ENCODE assay signal across 14 cellular contexts in the genomic region with DNA sequence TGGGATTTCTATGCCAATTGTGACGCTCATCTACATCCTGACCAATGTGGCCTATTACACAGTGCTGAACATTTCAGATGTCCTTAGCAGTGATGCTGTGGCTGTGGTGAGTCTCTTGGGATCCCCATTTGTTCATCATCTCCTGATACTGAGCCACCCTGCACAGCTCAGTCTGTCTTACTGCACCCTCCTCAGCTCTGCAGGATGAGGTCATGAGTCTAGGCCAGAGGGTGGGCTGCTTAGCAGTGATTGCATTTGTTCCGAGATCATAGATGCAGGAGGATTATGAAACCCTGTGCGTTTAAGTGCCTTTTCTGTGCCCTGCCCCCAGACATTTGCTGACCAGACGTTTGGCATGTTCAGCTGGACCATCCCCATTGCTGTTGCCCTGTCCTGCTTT. TPM values are rescaled to one million over a fixed set of nuclear protein-coding genes. Genes with fewer than 3 reads are reported as not detected.
DNase-seq lines count a peak whose midpoint lies in the region; ATAC-seq and TF ChIP-seq lines count a peak whose summit lies in the region.
"Had no signal": no experiment of that assay in that cellular context is flagged by ENCODE, and none has a peak within 500 bp of the region (broad histone marks: within the 10 kb centered on the region; RNA-seq: fewer than 3 reads in every experiment).

No MANE protein-coding gene starts in this region.

- no peak overlapping the region for H3K4me3 Mint-ChIP-seq in T-helper 1 cell treated with Interleukin-12 subunit alpha and Interleukin-12 subunit beta and Interleukin-4 antibody, amounts not matched to agents 30 μg/mL and 1 μg/mL, for 36 hours
- H3K4me3 Mint-ChIP-seq in CD4-positive, alpha-beta T cell = peak overlapping the region; percentile 63
- peak overlapping the region in 1 of 8 donors; percentile 54 for H3K4me3 Mint-ChIP-seq in naive B cell

- POLR2A ChIA-PET in CD4-positive, alpha-beta T cell (lab: Charles Lee) = interaction anchor here (1.1 to 14.1 kb wide), 5 partner anchors 8 to 27 kb away, joined by 4 to 271 read pairs (median 17); a partner anchor contains a TSS

- DNase-seq in T-helper 1 cell (no peak), naive B cell (no peak), GM13977 (ENCODE audit: low spot score) (no peak), glomerular visceral epithelial cell (ENCODE audit: extremely low spot score) (no peak), NCI-H345 treated with DMSO at 0.1 percent for 48 hours (lab: John Stamatoyannopoulos, UW; ENCODE audit: unreplicated experiment) (no peak)
- DNase-seq in CD4-positive, alpha-beta T cell = no peak
- DNase-seq in activated naive CD4-positive, alpha-beta T cell treated with anti-CD3 and anti-CD28 coated beads, Interleukin-2, amount 50 U/mL, for 72 hours (ENCODE audit: low spot score in 2 of 2) = no peak
- DNase-seq: NCI-H226 had no signal

- in situ Hi-C loops in GM13977 (cut with MboI; ENCODE audit: low pct_unique_long_range_greater_than_20kb, low sequenced_read_pairs, unreplicated experiment) = no loop called here

- ATAC-seq in CD4-positive, alpha-beta T cell (ENCODE audit: poor library complexity) = no peak
- peak in 1 of 2 donors; percentile 5 for ATAC-seq in activated naive CD4-positive, alpha-beta T cell treated with anti-CD3 and anti-CD28 coated beads, Interleukin-2, amount 50 U/mL, for 72 hours
- ATAC-seq in naive B cell (ENCODE audit: low read depth in 2 of 2) = no peak
- ATAC-seq: gastroesophageal sphincter, SK-N-SH treated with all-trans-retinoic acid at 6 μM for 48 hours had no signal

- H3K4me1 Mint-ChIP-seq in T-helper 1 cell treated with Interleukin-12 subunit alpha and Interleukin-12 subunit beta and Interleukin-4 antibody, amounts not matched to agents 30 μg/mL and 1 μg/mL, for 36 hours (ENCODE audit: low read depth) = peaks cover 60% of the 10 kb centered on the region
- peaks cover 74% of the 10 kb centered on the region for H3K4me1 Mint-ChIP-seq in CD4-positive, alpha-beta T cell (ENCODE audit: low read depth)
- H3K4me1 Mint-ChIP-seq in naive B cell = peaks cover 47 to 58% (median 55%) of the 10 kb centered on the region in 3 donors

- peak overlapping the region; percentile 79 for H3K27ac Mint-ChIP-seq in T-helper 1 cell treated with Interleukin-12 subunit alpha and Interleukin-12 subunit beta and Interleukin-4 antibody, amounts not matched to agents 30 μg/mL and 1 μg/mL, for 36 hours
- H3K27ac Mint-ChIP-seq in CD4-positive, alpha-beta T cell = peak overlapping the region; percentile 87
- H3K27ac Mint-ChIP-seq in activated naive CD4-positive, alpha-beta T cell treated with anti-CD3 and anti-CD28 coated beads, Interleukin-2, amount 50 U/mL, for 72 hours = peak overlapping the region; percentile 46 to 86
- H3K27ac Mint-ChIP-seq in naive B cell = peak overlapping the region in 5 of 6 donors; percentile 62 to 94 (median 88)

- CTCF ChIA-PET in CD4-positive, alpha-beta T cell (lab: Charles Lee) = interaction anchor here (2.7 to 23.0 kb wide), 2 partner anchors 28 to 37 kb away, joined by 14 to 278 read pairs; a partner anchor contains a TSS

- peaks cover 72% of the 10 kb centered on the region for H3K36me3 Mint-ChIP-seq in T-helper 1 cell treated with Interleukin-12 subunit alpha and Interleukin-12 subunit beta and Interleukin-4 antibody, amounts not matched to agents 30 μg/mL and 1 μg/mL, for 36 hours (ENCODE audit: low read depth)
- H3K36me3 Mint-ChIP-seq in CD4-positive, alpha-beta T cell (ENCODE audit: low read depth) = peaks cover 87% of the 10 kb centered on the region
- H3K36me3 Mint-ChIP-seq in activated naive CD4-positive, alpha-beta T cell treated with anti-CD3 and anti-CD28 coated beads, Interleukin-2, amount 50 U/mL, for 72 hours = peaks cover 32 to 37% of the 10 kb centered on the region in 2 donors
- peaks cover 23 to 40% of the 10 kb centered on the region in 2 donors for H3K36me3 Mint-ChIP-seq in naive B cell

- H3K27me3 ChIP-seq in CD4-positive, alpha-beta T cell (ENCODE audit: control insufficient read depth, insufficient read depth, low read length) = no peaks in the 10 kb centered on the region
- H3K27me3 ChIP-seq: ascending aorta, gastroesophageal sphincter had no signal

- intact Hi-C loops in CD4-positive, alpha-beta T cell (cut with DNase I, micrococcal nuclease) = loop anchor here in 1 of 2 experiments (2.0 kb wide), 1 partner anchor 20 kb away; a partner anchor contains a TSS

- peak overlapping the region; percentile 74 for H3K27ac ChIP-seq in CD4-positive, alpha-beta T cell (ENCODE audit: low read depth, low read length)
- H3K27ac ChIP-seq: 22Rv1 had no signal

- no peaks in the 10 kb centered on the region for H3K9me3 Mint-ChIP-seq in T-helper 1 cell treated with Interleukin-12 subunit alpha and Interleukin-12 subunit beta and Interleukin-4 antibody, amounts not matched to agents 30 μg/mL and 1 μg/mL, for 36 hours
- H3K9me3 Mint-ChIP-seq in CD4-positive, alpha-beta T cell = no peaks in the 10 kb centered on the region
- H3K9me3 Mint-ChIP-seq in activated naive CD4-positive, alpha-beta T cell treated with anti-CD3 and anti-CD28 coated beads, Interleukin-2, amount 50 U/mL, for 72 hours = no peaks in the 10 kb centered on the region
- peaks cover 0 to 1% (median 0%) of the 10 kb centered on the region in 7 donors for H3K9me3 Mint-ChIP-seq in naive B cell

- TF ChIP-seq CTCF in CD4-positive, alpha-beta T cell (IDR thresholded peaks at IDR 0.05) = no peak
- no peak for TF ChIP-seq CTCF in GM13977 (IDR thresholded peaks at IDR 0.05; ENCODE audit: extremely low read depth, insufficient read depth, missing control alignments)

- H3K9me3 ChIP-seq in CD4-positive, alpha-beta T cell (ENCODE audit: control insufficient read depth, low read length) = no peaks in the 10 kb centered on the region
- H3K9me3 ChIP-seq: ascending aorta, gastroesophageal sphincter had no signal

- H3K27me3 Mint-ChIP-seq in T-helper 1 cell treated with Interleukin-12 subunit alpha and Interleukin-12 subunit beta and Interleukin-4 antibody, amounts not matched to agents 30 μg/mL and 1 μg/mL, for 36 hours (ENCODE audit: low read depth) = no peaks in the 10 kb centered on the region
- no peaks in the 10 kb centered on the region for H3K27me3 Mint-ChIP-seq in CD4-positive, alpha-beta T cell
- H3K27me3 Mint-ChIP-seq in naive B cell = no peaks in the 10 kb centered on the region

RNA-seq across cellular contexts. Expression of a gene that starts 19.5 kb away (rescaled TPM):
- total RNA-seq in CD4-positive, alpha-beta T cell = 10 to 100 TPM; 29.0 to 32.1 TPM
- total RNA-seq in activated naive CD4-positive, alpha-beta T cell treated with anti-CD3 and anti-CD28 coated beads, Interleukin-2, amount 50 U/mL, for 72 hours = 10 to 100 TPM; 21.4 to 29.6 TPM
- polyA plus RNA-seq in naive B cell (ENCODE audit: low read depth in 6 of 6) = 10 to 100 TPM; 14.0 to 26.1 (median 17.7) TPM

RNA-seq across cellular contexts. Expression of a gene that starts 19.6 kb away (rescaled TPM):
- 10 to 100 TPM; 46.3 to 51.0 TPM for total RNA-seq in CD4-positive, alpha-beta T cell
- total RNA-seq in activated naive CD4-positive, alpha-beta T cell treated with anti-CD3 and anti-CD28 coated beads, Interleukin-2, amount 50 U/mL, for 72 hours = 10 to 100 TPM; 33.7 to 80.2 TPM
- polyA plus RNA-seq in naive B cell (ENCODE audit: low read depth in 6 of 6) = 10 to 100 TPM; 14.8 to 34.8 (median 23.1) TPM

RNA-seq across cellular contexts. Expression of a gene that starts 26.9 kb away (rescaled TPM):
- total RNA-seq in CD4-positive, alpha-beta T cell = 100 to 1,000 TPM; 187 to 197 TPM
- total RNA-seq in activated naive CD4-positive, alpha-beta T cell treated with anti-CD3 and anti-CD28 coated beads, Interleukin-2, amount 50 U/mL, for 72 hours = 10 to 100 TPM; 69.0 to 97.7 TPM
- 10 to 100 TPM in 5 of 6 donors, 1 to 10 TPM in 1; 6.5 to 16.4 (median 13.5) TPM for polyA plus RNA-seq in naive B cell (ENCODE audit: low read depth in 6 of 6)

RNA-seq across cellular contexts. Expression of a gene that starts 46.1 kb away (rescaled TPM):
- total RNA-seq in CD4-positive, alpha-beta T cell = 1 to 10 TPM; 4.3 to 4.7 TPM
- total RNA-seq in activated naive CD4-positive, alpha-beta T cell treated with anti-CD3 and anti-CD28 coated beads, Interleukin-2, amount 50 U/mL, for 72 hours = 1 to 10 TPM; 9.7 to 9.8 TPM
- 1 to 10 TPM in 5 of 6 donors, not detected in 1; 4.3 to 9.8 (median 5.8) TPM for polyA plus RNA-seq in naive B cell (ENCODE audit: low read depth in 6 of 6)

RNA-seq across cellular contexts. Expression of a gene that starts 55.3 kb away (rescaled TPM):
- total RNA-seq in CD4-positive, alpha-beta T cell = not detected
- total RNA-seq in activated naive CD4-positive, alpha-beta T cell treated with anti-CD3 and anti-CD28 coated beads, Interleukin-2, amount 50 U/mL, for 72 hours = under 1 TPM; 0.43 to 0.48 TPM
- polyA plus RNA-seq in naive B cell (ENCODE audit: low read depth in 6 of 6) = 1 to 10 TPM in 2 of 6 donors, under 1 TPM in 3, not detected in 1; 0.32 to 2.8 (median 0.87) TPM
- total RNA-seq: ascending aorta, M059J had no signal
